In the genomic region with DNA sequence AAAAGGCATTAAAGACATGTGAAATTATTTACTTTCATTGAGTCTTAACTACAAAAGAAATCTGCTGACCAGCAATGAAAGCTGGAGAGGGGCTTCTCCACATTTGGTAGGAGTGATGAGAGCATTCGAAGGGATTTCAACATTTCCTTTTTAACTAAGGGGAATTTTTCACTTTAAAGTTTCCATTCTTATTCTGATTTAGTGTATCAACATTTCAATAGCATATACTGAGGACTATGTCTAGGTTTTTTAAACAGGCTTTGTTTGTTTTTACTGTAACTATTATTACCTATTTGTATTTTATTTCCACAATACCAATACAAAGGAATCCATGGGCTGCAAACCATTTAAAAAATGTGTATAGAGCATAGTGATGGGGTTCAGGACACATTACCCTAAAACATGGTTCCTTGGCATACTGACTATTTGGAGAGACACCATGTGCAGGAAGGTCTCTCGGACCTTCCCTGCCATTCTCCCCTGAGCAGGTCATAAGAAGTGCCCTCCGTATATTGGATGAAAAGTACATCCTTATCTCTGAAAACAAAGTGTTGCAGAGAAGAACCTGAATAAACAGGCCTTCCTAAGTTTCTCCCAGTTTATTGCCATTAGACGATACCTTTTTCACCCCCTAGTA, we compare ENCODE assay signal across 23 cellular contexts.
"Had no signal": no experiment of that assay in that cellular context is flagged by ENCODE, and none has a peak within 500 bp of the region (broad histone marks: within the 10 kb centered on the region; RNA-seq: fewer than 3 reads in every experiment).

No MANE protein-coding gene starts in this region.

- H3K4me1 Mint-ChIP-seq: natural killer cell; stimulated activated memory B cell treated with anti-CD40 and anti-IgM and Interleukin-4, amounts not matched to agents 10 μg/mL and 1 μg/mL and 100 μg/mL, for 72 hours had no signal

- H3K4me3 ChIP-seq: coronary artery, esophagus squamous epithelium, lower lobe of right lung, ovary, psoas muscle, sigmoid colon, testis, tibial artery, upper lobe of left lung had no signal

- H3K27me3 Mint-ChIP-seq: stimulated activated memory B cell treated with anti-CD40 and anti-IgM and Interleukin-4, amounts not matched to agents 10 μg/mL and 1 μg/mL and 100 μg/mL, for 72 hours had no signal

- H3K27me3 ChIP-seq: esophagus squamous epithelium, ovary, sigmoid colon, testis, tibial artery, upper lobe of left lung had no signal

- H3K36me3 ChIP-seq: esophagus squamous epithelium, lower lobe of right lung, ovary, sigmoid colon had no signal

- DNase-seq: dermis blood vessel endothelial cell; effector memory CD4-positive, alpha-beta T cell; erythroblast; esophagus squamous epithelium; hypothalamus; left ventricle myocardium superior; lower lobe of right lung; natural killer cell; occipital lobe; ovary; posterior cingulate gyrus; psoas muscle; right cardiac atrium; sigmoid colon; stimulated activated CD4-positive, alpha-beta T cell treated with anti-CD3 and anti-CD28 coated beads, Interleukin-2, amount 100 ng/mL, for 24 hours; stimulated activated CD4-positive, alpha-beta T cell treated with anti-CD3 and anti-CD28 coated beads, Interleukin-4, amount 100 ng/mL, for 24 hours; stimulated activated naive CD8-positive, alpha-beta T cell treated with anti-CD3 and anti-CD28 coated beads, Interleukin-15, Interleukin-2, amounts not matched to agents 100 U/mL and 50 U/mL, for 24 hours; substantia nigra; testis; tibial artery; upper lobe of left lung had no signal

- ATAC-seq: left ventricle myocardium superior; lower lobe of right lung; natural killer cell; psoas muscle; right cardiac atrium; stimulated activated memory B cell treated with anti-CD40 and anti-IgM and Interleukin-4, amounts not matched to agents 10 μg/mL and 1 μg/mL and 100 μg/mL, for 72 hours; stimulated activated naive CD8-positive, alpha-beta T cell treated with anti-CD3 and anti-CD28 coated beads, Interleukin-15, Interleukin-2, amounts not matched to agents 100 U/mL and 50 U/mL, for 24 hours had no signal

- H3K9me3 ChIP-seq: esophagus squamous epithelium, lower lobe of right lung, ovary, psoas muscle, sigmoid colon, testis, tibial artery, upper lobe of left lung had no signal

- H3K4me1 ChIP-seq: lower lobe of right lung, psoas muscle, testis, tibial artery had no signal

- H3K27ac ChIP-seq: coronary artery, esophagus squamous epithelium, lower lobe of right lung, ovary, psoas muscle, sigmoid colon, testis, tibial artery, upper lobe of left lung had no signal

- H3K36me3 Mint-ChIP-seq: natural killer cell; stimulated activated memory B cell treated with anti-CD40 and anti-IgM and Interleukin-4, amounts not matched to agents 10 μg/mL and 1 μg/mL and 100 μg/mL, for 72 hours had no signal

- H3K4me3 Mint-ChIP-seq: natural killer cell; stimulated activated memory B cell treated with anti-CD40 and anti-IgM and Interleukin-4, amounts not matched to agents 10 μg/mL and 1 μg/mL and 100 μg/mL, for 72 hours had no signal

- H3K27ac Mint-ChIP-seq: natural killer cell; stimulated activated memory B cell treated with anti-CD40 and anti-IgM and Interleukin-4, amounts not matched to agents 10 μg/mL and 1 μg/mL and 100 μg/mL, for 72 hours had no signal

- H3K9me3 Mint-ChIP-seq: stimulated activated memory B cell treated with anti-CD40 and anti-IgM and Interleukin-4, amounts not matched to agents 10 μg/mL and 1 μg/mL and 100 μg/mL, for 72 hours had no signal
